20 cellular contexts compared by ENCODE assay signal in the genomic region with DNA sequence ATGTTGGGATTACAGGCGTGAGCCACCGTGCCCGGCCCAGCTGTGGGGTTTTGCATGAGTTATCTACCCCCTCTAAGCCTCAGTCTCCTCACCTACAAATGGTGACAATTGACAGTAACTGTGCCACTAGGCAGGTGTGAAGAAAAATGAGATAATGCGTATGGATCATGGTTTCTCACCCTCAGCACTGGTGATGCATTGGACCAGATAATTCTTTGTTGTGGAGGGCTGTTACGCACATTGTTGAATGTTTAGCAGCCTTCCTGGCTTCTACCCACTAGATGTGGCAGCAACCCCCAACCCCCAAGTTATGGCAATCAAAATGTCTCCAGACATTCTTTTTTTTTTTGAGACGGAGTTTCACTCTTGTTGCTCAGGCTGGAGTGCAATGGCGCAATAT.
"Had no signal": no experiment of that assay in that cellular context is flagged by ENCODE, and none has a peak within 500 bp of the region (broad histone marks: within the 10 kb centered on the region; RNA-seq: fewer than 3 reads in every experiment).

No MANE protein-coding gene starts in this region.

- DNase-seq: activated CD4-positive, alpha-beta memory T cell treated with anti-CD3 and anti-CD28 coated beads for 36 hours; activated CD4-positive, alpha-beta T cell treated with anti-CD3 and anti-CD28 coated beads, Interleukin-2, amount 10 ng/mL, durations not matched to agents 7 days and 5 days; activated CD4-positive, CD25-positive, alpha-beta regulatory T cell; activated CD8-positive, alpha-beta memory T cell treated with anti-CD3 and anti-CD28 coated beads for 24 hours; activated naive CD4-positive, alpha-beta T cell treated with Interleukin-2 at 50 U/mL for 16 hours; activated T-cell treated with anti-CD3 and anti-CD28 coated beads, Interleukin-2, amount 50 U/mL, for 4 hours; anterior cingulate cortex; Kasumi-1; KBM-7; NCI-H1092; NCI-H1417; NCI-H1930; NCI-H2107; NCI-H226; NCI-H526; NCI-H82; SIG-M5; T1000 had no signal

- H3K27ac Mint-ChIP-seq: activated CD4-positive, alpha-beta memory T cell treated with anti-CD3 and anti-CD28 coated beads for 36 hours; activated CD4-positive, alpha-beta T cell treated with anti-CD3 and anti-CD28 coated beads, Interleukin-2, amount 10 ng/mL, durations not matched to agents 7 days and 5 days; activated naive CD4-positive, alpha-beta T cell treated with anti-CD3 and anti-CD28 coated beads, Interleukin-2, amount 50 U/mL, for 72 hours; activated T-helper 17 cell treated with anti-CD3 and anti-CD28 coated beads, Interleukin-2, amount 50 U/mL, for 72 hours had no signal

- H3K4me3 Mint-ChIP-seq: activated CD4-positive, alpha-beta memory T cell treated with anti-CD3 and anti-CD28 coated beads for 36 hours; activated CD4-positive, alpha-beta T cell treated with anti-CD3 and anti-CD28 coated beads, Interleukin-2, amount 10 ng/mL, durations not matched to agents 7 days and 5 days; activated T-cell treated with anti-CD3 and anti-CD28 coated beads, Interleukin-2, amount 50 U/mL, for 4 hours; activated T-helper 17 cell treated with anti-CD3 and anti-CD28 coated beads, Interleukin-2, amount 50 U/mL, for 72 hours had no signal

- H3K27me3 Mint-ChIP-seq: activated CD4-positive, alpha-beta memory T cell treated with anti-CD3 and anti-CD28 coated beads for 36 hours; activated CD4-positive, alpha-beta T cell treated with anti-CD3 and anti-CD28 coated beads, Interleukin-2, amount 10 ng/mL, durations not matched to agents 7 days and 5 days; activated T-helper 17 cell treated with anti-CD3 and anti-CD28 coated beads, Interleukin-2, amount 50 U/mL, for 72 hours had no signal

- ATAC-seq: activated naive CD4-positive, alpha-beta T cell treated with anti-CD3 and anti-CD28 coated beads, Interleukin-2, amount 50 U/mL, for 72 hours; activated T-cell treated with anti-CD3 and anti-CD28 coated beads, Interleukin-2, amount 50 U/mL, for 4 hours; activated T-helper 17 cell treated with anti-CD3 and anti-CD28 coated beads, Interleukin-2, amount 50 U/mL, for 72 hours had no signal
